10 cellular contexts compared by ENCODE assay signal in genomic region chr22:37032535-37033460, GRCh38. TPM values are rescaled to one million over a fixed set of nuclear protein-coding genes. Genes with fewer than 3 reads are reported as not detected.
DNase-seq lines count a peak whose midpoint lies in the region; ATAC-seq, FAIRE-seq and TF ChIP-seq lines count a peak whose summit lies in the region.
"Had no signal": no experiment of that assay in that cellular context is flagged by ENCODE, and none has a peak within 500 bp of the region (broad histone marks: within the 10 kb centered on the region; RNA-seq: fewer than 3 reads in every experiment).

No MANE protein-coding gene starts in this region.

- H3K27me3 ChIP-seq in foreskin keratinocyte = no peaks in the 10 kb centered on the region

- H3K4me1 ChIP-seq in foreskin keratinocyte = peaks cover 13% of the 10 kb centered on the region

- peak; percentile 30 for DNase-seq in HCEC 1CT
- peak; percentile 74 for DNase-seq in RCC 7860 (ENCODE audit: low spot score)
- DNase-seq in foreskin keratinocyte = peak; percentile 77 to 82
- DNase-seq in putamen (ENCODE audit: low spot score) = peak; percentile 66
- DNase-seq in RPMI8226 = no peak
- DNase-seq in urothelium cell line (ENCODE audit: low spot score) = no peak
- no peak for DNase-seq in NCI-H1092 treated with DMSO at 0.1 percent for 48 hours (lab: John Stamatoyannopoulos, UW)
- DNase-seq: naive B cell, SHP77 treated with DMSO at 0.1 percent for 48 hours had no signal

- no peak overlapping the region for H3K27ac ChIP-seq in foreskin keratinocyte

- FAIRE-seq in RCC 7860 (lab: Jason Lieb, UNC) = peak; percentile 80
- FAIRE-seq in urothelium cell line (lab: Jason Lieb, UNC) = no peak

- ATAC-seq in foreskin keratinocyte (peak; percentile 70), GM21619 (IDR thresholded peaks at IDR 0.05; ENCODE audit: unreplicated experiment) (no peak)

- no peak for TF ChIP-seq CTCF in foreskin keratinocyte (conservative IDR thresholded peaks at IDR 0.05)

RNA-seq across cellular contexts. Expression of gene MPST, which starts 13.3 kb away (rescaled TPM):
- total RNA-seq in foreskin keratinocyte = 57.5 and 62.6 TPM in 2 replicates
- polyA plus RNA-seq in foreskin keratinocyte = 82.2 TPM in 2 replicates

RNA-seq across cellular contexts. Expression of gene TST, which starts 13.6 kb away (rescaled TPM):
- 18.1 and 19.7 TPM in 2 replicates for total RNA-seq in foreskin keratinocyte
- polyA plus RNA-seq in foreskin keratinocyte = 23.2 and 26.2 TPM in 2 replicates

RNA-seq across cellular contexts. Expression of gene KCTD17, which starts 18.7 kb away (rescaled TPM):
- total RNA-seq in foreskin keratinocyte = 19.6 and 24.7 TPM in 2 replicates
- polyA plus RNA-seq in foreskin keratinocyte = 22.8 and 25.9 TPM in 2 replicates

Comparison
In these comparisons a context has a peak if more than half of its experiments do, and no peak if none do; other contexts are left out.
1. DNase-seq: peak in HCEC 1CT (single experiment), RCC 7860 (single experiment), foreskin keratinocyte (2 of 2) and putamen (single experiment); none in RPMI8226 (single experiment), urothelium cell line (single experiment) and NCI-H1092 treated with DMSO at 0.1 percent for 48 hours (single experiment).